ENCODE assay signal across 8 cellular contexts in genomic region chr2:218648473-218649100, GRCh38. TPM values are rescaled to one million over a fixed set of nuclear protein-coding genes. Genes with fewer than 3 reads are reported as not detected.
A peak's percentile ranks its signal among the peaks of the same experiment; 100 is the strongest.
DNase-seq lines count a peak whose midpoint lies in the region; ATAC-seq and TF ChIP-seq lines count a peak whose summit lies in the region.

No MANE protein-coding gene starts in this region.

- H3K4me1 ChIP-seq in SJCRH30 (no peaks in the 10 kb centered on the region), cardiac muscle cell (ENCODE audit: low read depth) (no peaks in the 10 kb centered on the region), psoas muscle (peaks cover 4% of the 10 kb centered on the region)

- H3K27me3 Mint-ChIP-seq in activated naive CD8-positive, alpha-beta T cell treated with anti-CD3 and anti-CD28 coated beads for 36 hours: no peaks in the 10 kb centered on the region

- DNase-seq in GDM1 (lab: John Stamatoyannopoulos, UW) (peak; percentile 40), HT1080 (ENCODE audit: low read depth) (peak; percentile 65), SJCRH30 (peak; percentile 49 to 81), cardiac muscle cell (ENCODE audit: low read depth in 1 of 2, low spot score in 1 of 2) (peak; percentile 63 to 79), psoas muscle (peak in 1 of 2 donors; percentile 47), NCI-H1048 (lab: John Stamatoyannopoulos, UW) (no peak)
- DNase-seq in activated naive CD8-positive, alpha-beta T cell treated with anti-CD3 and anti-CD28 coated beads for 36 hours: peak; percentile 41

- 72 to 77% (median 76%) methylated on average over 12 to 14 of the region's 14 CpGs for WGBS in psoas muscle, 3 donors

- peak; percentile 94 for TF ChIP-seq CTCF in cardiac muscle cell (IDR thresholded peaks at IDR 0.05; ENCODE audit: low read depth, low read length)
- peak; percentile 83 for TF ChIP-seq CTCF in psoas muscle (IDR thresholded peaks at IDR 0.05)

- H3K9me3 Mint-ChIP-seq in activated naive CD8-positive, alpha-beta T cell treated with anti-CD3 and anti-CD28 coated beads for 36 hours: no peaks in the 10 kb centered on the region

- H3K4me3 ChIP-seq in SJCRH30 (no peak overlapping the region), cardiac muscle cell (no peak overlapping the region), psoas muscle (no peak overlapping the region)

- intact Hi-C loops in psoas muscle (cut with DNase I): no loop called here

- H3K27me3 ChIP-seq in SJCRH30 (no peaks in the 10 kb centered on the region), cardiac muscle cell (no peaks in the 10 kb centered on the region), psoas muscle (ENCODE audit: insufficient read depth in 3 of 3, low read length in 2 of 3) (no peaks in the 10 kb centered on the region)

- H3K27ac ChIP-seq in SJCRH30: no peak overlapping the region
- no peak overlapping the region for H3K27ac ChIP-seq in cardiac muscle cell
- no peak overlapping the region for H3K27ac ChIP-seq in psoas muscle

- peaks cover 27% of the 10 kb centered on the region for H3K36me3 Mint-ChIP-seq in activated naive CD8-positive, alpha-beta T cell treated with anti-CD3 and anti-CD28 coated beads for 36 hours

- H3K27ac Mint-ChIP-seq in activated naive CD8-positive, alpha-beta T cell treated with anti-CD3 and anti-CD28 coated beads for 36 hours: no peak overlapping the region

- H3K9me3 ChIP-seq in SJCRH30 (replicated peaks) (no peaks in the 10 kb centered on the region), cardiac muscle cell (ENCODE audit: low read depth) (no peaks in the 10 kb centered on the region), psoas muscle (no peaks in the 10 kb centered on the region)

- H3K36me3 ChIP-seq in SJCRH30: peaks cover 54% of the 10 kb centered on the region
- H3K36me3 ChIP-seq in cardiac muscle cell: peaks cover 45% of the 10 kb centered on the region
- peaks cover 12 to 99% of the 10 kb centered on the region in 2 donors for H3K36me3 ChIP-seq in psoas muscle (ENCODE audit: insufficient read depth in 1 of 2, low read depth in 1 of 2)

- H3K4me1 Mint-ChIP-seq in activated naive CD8-positive, alpha-beta T cell treated with anti-CD3 and anti-CD28 coated beads for 36 hours: peaks cover 7% of the 10 kb centered on the region

- ATAC-seq in psoas muscle (peak; percentile 72 to 86 (median 77)), HG03520 (IDR thresholded peaks at IDR 0.05; ENCODE audit: unreplicated experiment) (no peak)

- H3K4me3 Mint-ChIP-seq in activated naive CD8-positive, alpha-beta T cell treated with anti-CD3 and anti-CD28 coated beads for 36 hours: no peak overlapping the region

RNA-seq across cellular contexts. Expression of gene ZNF142, which starts 10.8 kb away (rescaled TPM):
- total RNA-seq in HT1080 (2014; rRNA removed; shearing (Covaris generic)): 17.8 and 26.0 TPM in 2 replicates
- polyA plus RNA-seq in HT1080 (2015; cell fraction: cytosol; rRNA removed): 10.2 and 13.2 TPM in 2 replicates
- 22.3 and 27.2 TPM in 2 replicates for polyA plus RNA-seq in HT1080 (2015; cell fraction: nucleus; rRNA removed)
- 14.6 and 15.0 TPM in 2 replicates for total RNA-seq in SJCRH30 (2014; rRNA removed; shearing (Covaris generic))
- total RNA-seq in activated naive CD8-positive, alpha-beta T cell treated with anti-CD3 and anti-CD28 coated beads for 36 hours: 10 to 100 TPM; 55.2 to 55.4 TPM
- total RNA-seq in cardiac muscle cell (14.8 and 29.4 TPM in 2 replicates), psoas muscle (10 to 100 TPM; 12.0 to 33.5 (median 30.1) TPM)
- polyA plus RNA-seq in cardiac muscle cell (7.6 and 13.3 TPM in 2 replicates), psoas muscle (10 to 100 TPM in 1 of 3 donors, 1 to 10 TPM in 2; 1.8 to 21.9 (median 6.9) TPM)

RNA-seq across cellular contexts. Expression of gene BCS1L, which starts 10.9 kb away (rescaled TPM):
- 69.2 and 80.7 TPM in 2 replicates for total RNA-seq in HT1080 (2014; rRNA removed; shearing (Covaris generic))
- 37.6 and 48.1 TPM in 2 replicates for polyA plus RNA-seq in HT1080 (2015; cell fraction: cytosol; rRNA removed)
- 169 and 172 TPM in 2 replicates for polyA plus RNA-seq in HT1080 (2015; cell fraction: nucleus; rRNA removed)
- 33.7 and 34.6 TPM in 2 replicates for total RNA-seq in SJCRH30 (2014; rRNA removed; shearing (Covaris generic))
- 10 to 100 TPM; 90.3 to 96.4 TPM for total RNA-seq in activated naive CD8-positive, alpha-beta T cell treated with anti-CD3 and anti-CD28 coated beads for 36 hours
- total RNA-seq in cardiac muscle cell (28.6 and 41.2 TPM in 2 replicates), psoas muscle (10 to 100 TPM; 24.3 to 40.5 (median 26.8) TPM)
- polyA plus RNA-seq in cardiac muscle cell (63.3 and 67.0 TPM in 2 replicates), psoas muscle (10 to 100 TPM; 13.1 to 50.1 (median 31.4) TPM)

RNA-seq across cellular contexts. Expression of gene RNF25, which starts 23.2 kb away (rescaled TPM):
- total RNA-seq in HT1080 (2014; rRNA removed; shearing (Covaris generic)): 106 TPM in 2 replicates
- 35.1 and 45.5 TPM in 2 replicates for polyA plus RNA-seq in HT1080 (2015; cell fraction: cytosol; rRNA removed)
- 60.6 and 61.1 TPM in 2 replicates for polyA plus RNA-seq in HT1080 (2015; cell fraction: nucleus; rRNA removed)
- total RNA-seq in SJCRH30 (2014; rRNA removed; shearing (Covaris generic)): 18.5 and 22.6 TPM in 2 replicates
- 10 to 100 TPM; 27.2 to 29.8 TPM for total RNA-seq in activated naive CD8-positive, alpha-beta T cell treated with anti-CD3 and anti-CD28 coated beads for 36 hours
- 31.3 and 31.4 TPM in 2 replicates for total RNA-seq in cardiac muscle cell
- 41.1 and 46.9 TPM in 2 replicates for polyA plus RNA-seq in cardiac muscle cell
- total RNA-seq in psoas muscle: 10 to 100 TPM; 14.5 to 30.3 (median 20.6) TPM
- 10 to 100 TPM; 22.6 to 32.0 (median 26.3) TPM for polyA plus RNA-seq in psoas muscle

RNA-seq across cellular contexts. Expression of gene STK36, which starts 23.3 kb away (rescaled TPM):
- total RNA-seq in HT1080 (2014; rRNA removed; shearing (Covaris generic)): 11.0 and 14.9 TPM in 2 replicates
- polyA plus RNA-seq in HT1080 (2015; cell fraction: cytosol; rRNA removed): 4.3 and 8.1 TPM in 2 replicates
- polyA plus RNA-seq in HT1080 (2015; cell fraction: nucleus; rRNA removed): 141 and 152 TPM in 2 replicates
- total RNA-seq in SJCRH30 (2014; rRNA removed; shearing (Covaris generic)): 11.2 and 14.9 TPM in 2 replicates
- total RNA-seq in activated naive CD8-positive, alpha-beta T cell treated with anti-CD3 and anti-CD28 coated beads for 36 hours: 10 to 100 TPM; 11.8 to 15.4 TPM
- total RNA-seq in cardiac muscle cell: 35.7 and 56.2 TPM in 2 replicates
- polyA plus RNA-seq in cardiac muscle cell: 53.6 and 63.5 TPM in 2 replicates
- 10 to 100 TPM in 1 of 4 donors, 1 to 10 TPM in 3; 3.7 to 11.3 (median 7.4) TPM for total RNA-seq in psoas muscle
- polyA plus RNA-seq in psoas muscle: 1 to 10 TPM; 4.6 to 8.7 (median 6.1) TPM

RNA-seq across cellular contexts. Expression of gene PLCD4, which starts 40.9 kb away (rescaled TPM):
- 1.7 and 2.4 TPM in 2 replicates for total RNA-seq in HT1080 (2014; rRNA removed; shearing (Covaris generic))
- 0.21 and 0.31 TPM in 2 replicates for polyA plus RNA-seq in HT1080 (2015; cell fraction: cytosol; rRNA removed)
- 1.9 and 3.4 TPM in 2 replicates for polyA plus RNA-seq in HT1080 (2015; cell fraction: nucleus; rRNA removed)
- 0.71 and 0.75 TPM in 2 replicates for total RNA-seq in SJCRH30 (2014; rRNA removed; shearing (Covaris generic))
- total RNA-seq in activated naive CD8-positive, alpha-beta T cell treated with anti-CD3 and anti-CD28 coated beads for 36 hours: under 1 TPM in 1 of 2 experiments, not detected in 1; 0.22 TPM
- 1.2 and 1.6 TPM in 2 replicates for total RNA-seq in cardiac muscle cell
- 1.7 and 3.3 TPM in 2 replicates for polyA plus RNA-seq in cardiac muscle cell
- total RNA-seq in psoas muscle: 10 to 100 TPM; 20.3 to 85.2 (median 43.0) TPM
- 10 to 100 TPM in 2 of 3 donors, 1 to 10 TPM in 1; 1.4 to 39.7 (median 15.9) TPM for polyA plus RNA-seq in psoas muscle
